ENCODE assay signal across 29 cellular contexts in genomic region chr5:133056891-133057290, GRCh38.
"Had no signal": no experiment of that assay in that cellular context is flagged by ENCODE, and none has a peak within 500 bp of the region (broad histone marks: within the 10 kb centered on the region; RNA-seq: fewer than 3 reads in every experiment).

No MANE protein-coding gene starts in this region.

- H3K36me3 Mint-ChIP-seq: T-cell had no signal

- ATAC-seq: activated CD8-positive, alpha-beta T cell treated with anti-CD3 and anti-CD28 coated beads for 36 hours; activated naive CD4-positive, alpha-beta T cell treated with anti-CD3 and anti-CD28 coated beads, Interleukin-2, amount 50 U/mL, for 72 hours; activated naive CD8-positive, alpha-beta T cell treated with anti-CD3 and anti-CD28 coated beads, Interleukin-2, amount 50 U/mL, for 24 hours; Panc1; Right ventricle myocardium inferior; T-cell had no signal

- DNase-seq: activated CD4-positive, alpha-beta T cell treated with anti-CD3 and anti-CD28 coated beads for 4 hours; activated CD8-positive, alpha-beta memory T cell treated with anti-CD3 and anti-CD28 coated beads, Interleukin-2, amount 50 U/mL, for 4 hours; activated CD8-positive, alpha-beta T cell treated with anti-CD3 and anti-CD28 coated beads for 36 hours; activated effector memory CD4-positive, alpha-beta T cell treated with anti-CD3 and anti-CD28 coated beads, Interleukin-2, amount 50 U/mL, for 16 hours; activated naive CD4-positive, alpha-beta T cell treated with Interleukin-2 at 50 U/mL for 16 hours; activated naive CD8-positive, alpha-beta T cell treated with anti-CD3 and anti-CD28 coated beads, Interleukin-2, amount 50 U/mL, for 24 hours; amniotic stem cell; MV-4-11; NCI-H1092 treated with DMSO at 0.1 percent for 48 hours; NCI-H1417 treated with DMSO at 0.1 percent for 48 hours; NCI-H1694; NCI-H2029; NCI-H2107; NCI-H2171 treated with DMSO at 0.1 percent for 48 hours; NCI-H226; NCI-H526; NCI-H774; OCI-M1; RPMI8226; T-cell; T-helper 2 cell; T1000 had no signal

- H3K4me3 ChIP-seq: SK-N-MC had no signal

- H3K27ac Mint-ChIP-seq: activated CD8-positive, alpha-beta T cell treated with anti-CD3 and anti-CD28 coated beads for 36 hours; activated naive CD4-positive, alpha-beta T cell treated with anti-CD3 and anti-CD28 coated beads, Interleukin-2, amount 50 U/mL, for 72 hours; activated naive CD8-positive, alpha-beta T cell treated with anti-CD3 and anti-CD28 coated beads, Interleukin-2, amount 50 U/mL, for 24 hours; activated T-helper 1 cell treated with anti-CD3 and anti-CD28 coated beads, Interleukin-12 subunit alpha, Interleukin-12 subunit beta, Interleukin-2, Interleukin-4 antibody, amounts not matched to agents 30 ng/mL and 10 ng/mL and 1 ng/mL, durations not matched to agents 14 hours and 24 hours and 36 hours; brain; T-cell had no signal

- H3K4me3 Mint-ChIP-seq: activated CD8-positive, alpha-beta T cell treated with anti-CD3 and anti-CD28 coated beads for 36 hours; activated naive CD8-positive, alpha-beta T cell treated with anti-CD3 and anti-CD28 coated beads, Interleukin-2, amount 50 U/mL, for 24 hours; activated T-helper 1 cell treated with anti-CD3 and anti-CD28 coated beads, Interleukin-12 subunit alpha, Interleukin-12 subunit beta, Interleukin-2, Interleukin-4 antibody, amounts not matched to agents 30 ng/mL and 10 ng/mL and 1 ng/mL, durations not matched to agents 14 hours and 24 hours and 36 hours; central memory CD8-positive, alpha-beta T cell; T-cell had no signal

- H3K9me3 Mint-ChIP-seq: activated CD8-positive, alpha-beta T cell treated with anti-CD3 and anti-CD28 coated beads for 36 hours; activated naive CD4-positive, alpha-beta T cell treated with anti-CD3 and anti-CD28 coated beads, Interleukin-2, amount 50 U/mL, for 72 hours; activated naive CD8-positive, alpha-beta T cell treated with anti-CD3 and anti-CD28 coated beads, Interleukin-2, amount 50 U/mL, for 24 hours; activated T-helper 1 cell treated with anti-CD3 and anti-CD28 coated beads, Interleukin-12 subunit alpha, Interleukin-12 subunit beta, Interleukin-2, Interleukin-4 antibody, amounts not matched to agents 30 ng/mL and 10 ng/mL and 1 ng/mL, durations not matched to agents 14 hours and 24 hours and 36 hours; central memory CD8-positive, alpha-beta T cell; T-cell had no signal

- H3K27ac ChIP-seq: SK-N-MC had no signal

- H3K27me3 Mint-ChIP-seq: activated CD8-positive, alpha-beta T cell treated with anti-CD3 and anti-CD28 coated beads for 36 hours; activated naive CD8-positive, alpha-beta T cell treated with anti-CD3 and anti-CD28 coated beads, Interleukin-2, amount 50 U/mL, for 24 hours; brain; central memory CD8-positive, alpha-beta T cell; T-cell had no signal
